In genomic region chr2:64207573-64207972, GRCh38 we compare ENCODE assay signal across 32 cellular contexts.
A peak's percentile ranks its signal among the peaks of the same experiment; 100 is the strongest.
DNase-seq lines count a peak whose midpoint lies in the region; ATAC-seq and TF ChIP-seq lines count a peak whose summit lies in the region.
"Had no signal": no experiment of that assay in that cellular context is flagged by ENCODE, and none has a peak within 500 bp of the region (broad histone marks: within the 10 kb centered on the region; RNA-seq: fewer than 3 reads in every experiment).

No MANE protein-coding gene starts in this region.

- no peaks in the 10 kb centered on the region for H3K9me3 ChIP-seq in right lobe of liver
- H3K9me3 ChIP-seq: A549, esophagus squamous epithelium, heart right ventricle, left ventricle myocardium inferior, SJSA1, transverse colon had no signal

- peak overlapping the region; percentile 21 for H3K27ac Mint-ChIP-seq in activated T-cell treated with anti-CD3 and anti-CD28 coated beads, Interleukin-2, amount 50 U/mL, for 72 hours
- peak overlapping the region; percentile 76 for H3K27ac Mint-ChIP-seq in activated T-helper 1 cell treated with anti-CD3 and anti-CD28 coated beads, Interleukin-12 subunit alpha, Interleukin-12 subunit beta, Interleukin-2, Interleukin-4 antibody, amounts not matched to agents 30 ng/mL and 10 ng/mL and 1 ng/mL, durations not matched to agents 14 hours and 24 hours and 36 hours
- H3K27ac Mint-ChIP-seq in stimulated activated memory B cell treated with anti-CD40 and anti-IgM and Interleukin-4, amounts not matched to agents 10 μg/mL and 1 μg/mL and 100 μg/mL, for 72 hours, result peak overlapping the region; percentile 84
- H3K27ac Mint-ChIP-seq: neural progenitor cell had no signal

- no peaks in the 10 kb centered on the region for H3K27me3 ChIP-seq in right lobe of liver
- H3K27me3 ChIP-seq: esophagus squamous epithelium, heart right ventricle, neural progenitor cell, SJSA1, transverse colon had no signal

- H3K4me3 ChIP-seq in right lobe of liver, result no peak overlapping the region
- H3K4me3 ChIP-seq: A549, esophagus squamous epithelium, heart right ventricle, left ventricle myocardium inferior, neural progenitor cell, SJSA1, skin epidermis, transverse colon had no signal

- ATAC-seq in activated T-cell treated with anti-CD3 and anti-CD28 coated beads, Interleukin-2, amount 50 U/mL, for 72 hours (replicated peaks in 1 of 2), result no peak
- ATAC-seq in stimulated activated memory B cell treated with anti-CD40 and anti-IgM and Interleukin-4, amounts not matched to agents 10 μg/mL and 1 μg/mL and 100 μg/mL, for 72 hours, result peak; percentile 69
- no peak for ATAC-seq in right lobe of liver
- ATAC-seq: A549, HCT116, heart right ventricle had no signal

- no peak overlapping the region for H3K4me3 Mint-ChIP-seq in activated T-cell treated with anti-CD3 and anti-CD28 coated beads, Interleukin-2, amount 50 U/mL, for 72 hours
- H3K4me3 Mint-ChIP-seq in activated T-helper 1 cell treated with anti-CD3 and anti-CD28 coated beads, Interleukin-12 subunit alpha, Interleukin-12 subunit beta, Interleukin-2, Interleukin-4 antibody, amounts not matched to agents 30 ng/mL and 10 ng/mL and 1 ng/mL, durations not matched to agents 14 hours and 24 hours and 36 hours, result no peak overlapping the region
- no peak overlapping the region for H3K4me3 Mint-ChIP-seq in stimulated activated memory B cell treated with anti-CD40 and anti-IgM and Interleukin-4, amounts not matched to agents 10 μg/mL and 1 μg/mL and 100 μg/mL, for 72 hours
- H3K4me3 Mint-ChIP-seq: brain, neural progenitor cell had no signal

- in situ Hi-C loops in GM13976 (cut with MboI; ENCODE audit: low sequenced_read_pairs, unreplicated experiment), result no loop called here

- H3K9me3 Mint-ChIP-seq in activated T-cell treated with anti-CD3 and anti-CD28 coated beads, Interleukin-2, amount 50 U/mL, for 72 hours, result no peaks in the 10 kb centered on the region
- no peaks in the 10 kb centered on the region for H3K9me3 Mint-ChIP-seq in activated T-helper 1 cell treated with anti-CD3 and anti-CD28 coated beads, Interleukin-12 subunit alpha, Interleukin-12 subunit beta, Interleukin-2, Interleukin-4 antibody, amounts not matched to agents 30 ng/mL and 10 ng/mL and 1 ng/mL, durations not matched to agents 14 hours and 24 hours and 36 hours
- no peaks in the 10 kb centered on the region for H3K9me3 Mint-ChIP-seq in stimulated activated memory B cell treated with anti-CD40 and anti-IgM and Interleukin-4, amounts not matched to agents 10 μg/mL and 1 μg/mL and 100 μg/mL, for 72 hours
- H3K9me3 Mint-ChIP-seq: brain, neural progenitor cell had no signal

- TF ChIP-seq POLR2A in right lobe of liver (IDR thresholded peaks at IDR 0.05), result no peak

- peaks cover 87% of the 10 kb centered on the region for H3K4me1 Mint-ChIP-seq in activated T-cell treated with anti-CD3 and anti-CD28 coated beads, Interleukin-2, amount 50 U/mL, for 72 hours (ENCODE audit: low read depth)
- H3K4me1 Mint-ChIP-seq in activated T-helper 1 cell treated with anti-CD3 and anti-CD28 coated beads, Interleukin-12 subunit alpha, Interleukin-12 subunit beta, Interleukin-2, Interleukin-4 antibody, amounts not matched to agents 30 ng/mL and 10 ng/mL and 1 ng/mL, durations not matched to agents 14 hours and 24 hours and 36 hours (ENCODE audit: low read depth), result peaks cover 89% of the 10 kb centered on the region
- peaks cover 92% of the 10 kb centered on the region for H3K4me1 Mint-ChIP-seq in stimulated activated memory B cell treated with anti-CD40 and anti-IgM and Interleukin-4, amounts not matched to agents 10 μg/mL and 1 μg/mL and 100 μg/mL, for 72 hours

- no peak for DNase-seq in activated T-cell treated with anti-CD3 and anti-CD28 coated beads, Interleukin-2, amount 50 U/mL, for 72 hours
- no peak for DNase-seq in activated T-cell treated with anti-CD3 and anti-CD28 coated beads, Interleukin-2, amount 50 U/mL, for 1 hour
- DNase-seq in GM13976 (ENCODE audit: low spot score) (peak; percentile 33), right lobe of liver (no peak), NCI-H2171 (lab: John Stamatoyannopoulos, UW) (no peak), caudate nucleus (lab: John Stamatoyannopoulos, UW) (no peak)
- DNase-seq in activated T-helper 1 cell treated with anti-CD3 and anti-CD28 coated beads, Interleukin-12 subunit alpha, Interleukin-12 subunit beta, Interleukin-2, Interleukin-4 antibody, amounts not matched to agents 30 ng/mL and 10 ng/mL and 1 ng/mL, durations not matched to agents 14 hours and 24 hours and 36 hours (ENCODE audit: low spot score), result no peak
- DNase-seq: activated CD4-positive, alpha-beta T cell treated with anti-CD3 and anti-CD28 coated beads, Interleukin-2, amount 50 U/mL, for 48 hours; activated effector memory CD4-positive, alpha-beta T cell treated with anti-CD3 and anti-CD28 coated beads, Interleukin-2, amount 50 U/mL, for 16 hours; AML-193; amniotic stem cell; cerebellar nuclear complex; esophagus squamous epithelium; foreskin melanocyte; heart right ventricle; IMR-90; left ventricle myocardium inferior; mesendoderm; NCI-H1048; NCI-H446 treated with DMSO at 0.1 percent for 48 hours; OCI-M1; retina; transverse colon had no signal

- H3K27ac ChIP-seq in right lobe of liver (no peak overlapping the region), caudate nucleus (ENCODE audit: low read depth, low read length) (no peak overlapping the region)
- H3K27ac ChIP-seq: A549, esophagus squamous epithelium, heart right ventricle, left ventricle myocardium inferior, neural progenitor cell, parathyroid adenoma, RWPE1, SJSA1, skin epidermis, transverse colon had no signal

- TF ChIP-seq CTCF in GM13976 (IDR thresholded peaks at IDR 0.05; ENCODE audit: borderline replicate concordance, control extremely low read depth, extremely low read depth, insufficient read depth, missing control alignments) (no peak), right lobe of liver (IDR thresholded peaks at IDR 0.05) (no peak)

- no peaks in the 10 kb centered on the region for H3K27me3 Mint-ChIP-seq in activated T-cell treated with anti-CD3 and anti-CD28 coated beads, Interleukin-2, amount 50 U/mL, for 72 hours (ENCODE audit: low read depth)
- no peaks in the 10 kb centered on the region for H3K27me3 Mint-ChIP-seq in activated T-helper 1 cell treated with anti-CD3 and anti-CD28 coated beads, Interleukin-12 subunit alpha, Interleukin-12 subunit beta, Interleukin-2, Interleukin-4 antibody, amounts not matched to agents 30 ng/mL and 10 ng/mL and 1 ng/mL, durations not matched to agents 14 hours and 24 hours and 36 hours (ENCODE audit: insufficient read depth)
- H3K27me3 Mint-ChIP-seq in stimulated activated memory B cell treated with anti-CD40 and anti-IgM and Interleukin-4, amounts not matched to agents 10 μg/mL and 1 μg/mL and 100 μg/mL, for 72 hours, result no peaks in the 10 kb centered on the region

- 91% methylated on average over 1 of the region's 1 CpG for WGBS in right lobe of liver (ENCODE audit: insufficient coverage, low coverage, low lambda C conversion rate, missing lambda C conversion rate)

- no peaks in the 10 kb centered on the region for H3K4me1 ChIP-seq in right lobe of liver

- peaks cover 0 to 8% of the 10 kb centered on the region in 2 donors for H3K36me3 Mint-ChIP-seq in activated T-cell treated with anti-CD3 and anti-CD28 coated beads, Interleukin-2, amount 50 U/mL, for 72 hours (ENCODE audit: insufficient read depth in 2 of 2)
- peaks cover 11% of the 10 kb centered on the region for H3K36me3 Mint-ChIP-seq in activated T-helper 1 cell treated with anti-CD3 and anti-CD28 coated beads, Interleukin-12 subunit alpha, Interleukin-12 subunit beta, Interleukin-2, Interleukin-4 antibody, amounts not matched to agents 30 ng/mL and 10 ng/mL and 1 ng/mL, durations not matched to agents 14 hours and 24 hours and 36 hours (ENCODE audit: low read depth)
- H3K36me3 Mint-ChIP-seq in stimulated activated memory B cell treated with anti-CD40 and anti-IgM and Interleukin-4, amounts not matched to agents 10 μg/mL and 1 μg/mL and 100 μg/mL, for 72 hours, result peaks cover 11% of the 10 kb centered on the region
- H3K36me3 Mint-ChIP-seq: brain, neural progenitor cell had no signal

- intact Hi-C loops in activated T-helper 1 cell treated with anti-CD3 and anti-CD28 coated beads, Interleukin-12 subunit alpha, Interleukin-12 subunit beta, Interleukin-2, Interleukin-4 antibody, amounts not matched to agents 30 ng/mL and 10 ng/mL and 1 ng/mL, durations not matched to agents 14 hours and 24 hours and 36 hours (cut with micrococcal nuclease), result no loop called here
- intact Hi-C loops in right lobe of liver (cut with DNase I), result no loop called here

- no peaks in the 10 kb centered on the region for H3K36me3 ChIP-seq in right lobe of liver
- H3K36me3 ChIP-seq: esophagus squamous epithelium, heart right ventricle, left ventricle myocardium inferior, neural progenitor cell, SJSA1, transverse colon had no signal

Comparison
In these comparisons a context has a peak if more than half of its experiments do, and no peak if none do; other contexts are left out.
1. H3K27ac Mint-ChIP-seq: peak in every context shown above with its lines; median percentile 84 in stimulated activated memory B cell treated with anti-CD40 and anti-IgM and Interleukin-4, amounts not matched to agents 10 μg/mL and 1 μg/mL and 100 μg/mL, for 72 hours; 76 in activated T-helper 1 cell treated with anti-CD3 and anti-CD28 coated beads, Interleukin-12 subunit alpha, Interleukin-12 subunit beta, Interleukin-2, Interleukin-4 antibody, amounts not matched to agents 30 ng/mL and 10 ng/mL and 1 ng/mL, durations not matched to agents 14 hours and 24 hours and 36 hours; 21 in activated T-cell treated with anti-CD3 and anti-CD28 coated beads, Interleukin-2, amount 50 U/mL, for 72 hours.